Comparison of ENCODE assay signal across 18 cellular contexts in genomic region chr22:21958360-21959273, GRCh38.
"Had no signal": no experiment of that assay in that cellular context is flagged by ENCODE, and none has a peak within 500 bp of the region (broad histone marks: within the 10 kb centered on the region; RNA-seq: fewer than 3 reads in every experiment).

No MANE protein-coding gene starts in this region.

- H3K4me2 ChIP-seq: smooth muscle cell had no signal

- H3K27me3 Mint-ChIP-seq: effector memory CD8-positive, alpha-beta T cell; stimulated activated naive CD8-positive, alpha-beta T cell treated with anti-CD3 and anti-CD28 coated beads, Interleukin-15, amount 100 ng/mL, for 72 hours had no signal

- H3K9me3 ChIP-seq: lower lobe of right lung, ovary, thyroid gland, vagina had no signal

- H3K4me3 ChIP-seq: lower lobe of right lung, ovary, smooth muscle cell, thyroid gland, vagina had no signal

- H3K36me3 Mint-ChIP-seq: natural killer cell had no signal

- DNase-seq: cortex of kidney; effector memory CD8-positive, alpha-beta T cell; head of caudate nucleus; left ventricle myocardium superior; lower lobe of right lung; natural killer cell; ovary; stimulated activated CD4-positive, alpha-beta T cell treated with anti-CD3 and anti-CD28 coated beads, Interleukin-12 subunit alpha, Interleukin-12 subunit beta, amount 100 ng/mL, for 4 hours; stimulated activated CD4-positive, alpha-beta T cell treated with anti-CD3 and anti-CD28 coated beads, Interleukin-1b, Interleukin-23, amount 100 ng/mL, for 48 hours; stimulated activated CD4-positive, alpha-beta T cell treated with anti-CD3 and anti-CD28 coated beads, Interleukin-4, amount 100 ng/mL, for 1 hour; stimulated activated CD8-positive, alpha-beta memory T cell treated with anti-CD3 and anti-CD28 coated beads, Interleukin-4, amount 100 ng/mL, for 48 hours; stimulated activated naive CD4-positive, alpha-beta T cell; stimulated activated naive CD8-positive, alpha-beta T cell treated with anti-CD3 and anti-CD28 coated beads, Interleukin-15, amount 100 ng/mL, for 72 hours; thyroid gland; trophoblast cell had no signal

- H3K9me3 Mint-ChIP-seq: effector memory CD8-positive, alpha-beta T cell; natural killer cell; stimulated activated naive CD8-positive, alpha-beta T cell treated with anti-CD3 and anti-CD28 coated beads, Interleukin-15, amount 100 ng/mL, for 72 hours had no signal

- H3K27ac ChIP-seq: lower lobe of right lung, ovary, thyroid gland, vagina had no signal

- H3K27ac Mint-ChIP-seq: effector memory CD8-positive, alpha-beta T cell; natural killer cell had no signal

- H3K4me1 ChIP-seq: lower lobe of right lung, thyroid gland, vagina had no signal

- H3K4me1 Mint-ChIP-seq: natural killer cell; stimulated activated naive CD8-positive, alpha-beta T cell treated with anti-CD3 and anti-CD28 coated beads, Interleukin-15, amount 100 ng/mL, for 72 hours had no signal

- H3K4me3 Mint-ChIP-seq: effector memory CD8-positive, alpha-beta T cell; natural killer cell; stimulated activated naive CD8-positive, alpha-beta T cell treated with anti-CD3 and anti-CD28 coated beads, Interleukin-15, amount 100 ng/mL, for 72 hours had no signal

- H3K27me3 ChIP-seq: ovary, thyroid gland, vagina had no signal

- H3K36me3 ChIP-seq: ovary had no signal

- ATAC-seq: effector memory CD8-positive, alpha-beta T cell; left ventricle myocardium superior; lower lobe of right lung; natural killer cell; sciatic nerve; stimulated activated naive CD8-positive, alpha-beta T cell treated with anti-CD3 and anti-CD28 coated beads, Interleukin-15, amount 100 ng/mL, for 72 hours had no signal
